In the genomic region with DNA sequence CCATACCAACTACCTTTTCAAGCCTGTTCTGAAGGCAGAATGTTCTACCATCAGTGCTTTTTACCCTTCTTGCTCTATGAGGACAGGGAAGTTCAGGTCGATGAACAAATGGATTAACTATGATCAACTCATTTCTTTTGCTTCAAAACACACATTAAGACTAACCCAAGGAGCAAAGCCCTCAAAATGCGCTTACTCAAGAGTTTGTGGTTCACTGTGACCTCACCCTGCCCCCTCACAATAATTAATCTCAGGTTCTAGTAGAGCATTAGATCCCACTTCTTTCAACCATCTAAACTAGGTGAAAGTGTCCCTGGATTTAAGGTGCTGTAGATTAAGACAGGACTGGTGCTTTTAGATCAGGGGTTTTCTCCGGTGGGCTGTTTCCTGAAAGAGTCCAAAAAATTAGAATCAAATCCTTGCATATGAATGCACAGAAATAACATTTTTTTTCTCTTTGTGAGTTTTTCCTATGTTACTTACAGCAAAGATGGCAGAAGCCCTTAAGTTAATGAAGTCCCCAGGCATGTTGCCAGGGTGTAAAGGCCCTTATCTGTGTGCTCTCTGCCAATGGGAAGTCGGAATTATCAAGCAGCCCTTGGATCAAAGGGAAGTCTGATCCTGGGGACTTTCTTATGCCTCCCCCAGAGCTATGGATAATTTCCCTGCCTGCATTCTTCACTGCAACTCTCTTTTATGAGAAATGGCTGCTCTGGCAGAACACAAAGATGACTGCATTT, we compare ENCODE assay signal across 20 cellular contexts.
"Had no signal": no experiment of that assay in that cellular context is flagged by ENCODE, and none has a peak within 500 bp of the region (broad histone marks: within the 10 kb centered on the region; RNA-seq: fewer than 3 reads in every experiment).

No MANE protein-coding gene starts in this region.

- DNase-seq: activated B cell treated with CpG ODN at 0.5 μM for 24 hours; activated CD4-positive, alpha-beta T cell treated with anti-CD3 and anti-CD28 coated beads for 48 hours; activated CD8-positive, alpha-beta T cell treated with anti-CD3 and anti-CD28 coated beads for 36 hours; activated effector memory CD4-positive, alpha-beta T cell treated with anti-CD3 and anti-CD28 coated beads, Interleukin-2, amount 50 U/mL, for 16 hours; activated T-cell treated with anti-CD3 and anti-CD28 coated beads, Interleukin-2, amount 50 U/mL, for 4 hours; amniotic stem cell; brain microvascular endothelial cell; cerebellar nuclear complex; effector memory CD4-positive, alpha-beta T cell; left ventricle myocardium inferior; mesendoderm; pancreas; stimulated activated CD4-positive, alpha-beta T cell treated with anti-CD3 and anti-CD28 coated beads, Interleukin-12 subunit alpha, Interleukin-12 subunit beta, amount 100 ng/mL, for 4 hours; stimulated activated CD4-positive, alpha-beta T cell treated with anti-CD3 and anti-CD28 coated beads, Interleukin-2, amount 100 ng/mL, for 24 hours had no signal

- H3K36me3 Mint-ChIP-seq: activated naive CD4-positive, alpha-beta T cell treated with anti-CD3 and anti-CD28 coated beads, Interleukin-2, amount 50 U/mL, for 72 hours had no signal

- ATAC-seq: activated CD8-positive, alpha-beta T cell treated with anti-CD3 and anti-CD28 coated beads for 36 hours; activated naive CD4-positive, alpha-beta T cell treated with anti-CD3 and anti-CD28 coated beads, Interleukin-2, amount 50 U/mL, for 72 hours; activated T-cell treated with anti-CD3 and anti-CD28 coated beads, Interleukin-2, amount 50 U/mL, for 4 hours; gastroesophageal sphincter; pancreas had no signal

- H3K9me3 Mint-ChIP-seq: activated B cell treated with CpG ODN at 0.5 μM for 24 hours; activated CD8-positive, alpha-beta T cell treated with anti-CD3 and anti-CD28 coated beads for 36 hours; activated naive CD4-positive, alpha-beta T cell treated with anti-CD3 and anti-CD28 coated beads, Interleukin-2, amount 50 U/mL, for 72 hours; activated T-cell treated with anti-CD3 and anti-CD28 coated beads, Interleukin-2, amount 50 U/mL, for 4 hours had no signal

- H3K4me3 ChIP-seq: gastroesophageal sphincter, left ventricle myocardium inferior, pancreas, SK-N-MC, thoracic aorta had no signal

- H3K9me3 ChIP-seq: left ventricle myocardium inferior, pancreas, thoracic aorta had no signal

- H3K4me3 Mint-ChIP-seq: activated B cell treated with CpG ODN at 0.5 μM for 24 hours; activated CD8-positive, alpha-beta T cell treated with anti-CD3 and anti-CD28 coated beads for 36 hours; activated T-cell treated with anti-CD3 and anti-CD28 coated beads, Interleukin-2, amount 50 U/mL, for 4 hours had no signal

- H3K4me1 Mint-ChIP-seq: activated B cell treated with CpG ODN at 0.5 μM for 24 hours had no signal

- H3K4me1 ChIP-seq: gastroesophageal sphincter, left ventricle myocardium inferior, pancreas had no signal

- FAIRE-seq: islet of Langerhans, pancreas, urothelium cell line had no signal

- H3K27ac Mint-ChIP-seq: activated B cell treated with CpG ODN at 0.5 μM for 24 hours; activated CD8-positive, alpha-beta T cell treated with anti-CD3 and anti-CD28 coated beads for 36 hours; activated naive CD4-positive, alpha-beta T cell treated with anti-CD3 and anti-CD28 coated beads, Interleukin-2, amount 50 U/mL, for 72 hours had no signal

- H3K36me3 ChIP-seq: brain microvascular endothelial cell, gastroesophageal sphincter, left ventricle myocardium inferior, pancreas, thoracic aorta had no signal
